ENCODE assay signal across 1 cellular context in the genomic region with DNA sequence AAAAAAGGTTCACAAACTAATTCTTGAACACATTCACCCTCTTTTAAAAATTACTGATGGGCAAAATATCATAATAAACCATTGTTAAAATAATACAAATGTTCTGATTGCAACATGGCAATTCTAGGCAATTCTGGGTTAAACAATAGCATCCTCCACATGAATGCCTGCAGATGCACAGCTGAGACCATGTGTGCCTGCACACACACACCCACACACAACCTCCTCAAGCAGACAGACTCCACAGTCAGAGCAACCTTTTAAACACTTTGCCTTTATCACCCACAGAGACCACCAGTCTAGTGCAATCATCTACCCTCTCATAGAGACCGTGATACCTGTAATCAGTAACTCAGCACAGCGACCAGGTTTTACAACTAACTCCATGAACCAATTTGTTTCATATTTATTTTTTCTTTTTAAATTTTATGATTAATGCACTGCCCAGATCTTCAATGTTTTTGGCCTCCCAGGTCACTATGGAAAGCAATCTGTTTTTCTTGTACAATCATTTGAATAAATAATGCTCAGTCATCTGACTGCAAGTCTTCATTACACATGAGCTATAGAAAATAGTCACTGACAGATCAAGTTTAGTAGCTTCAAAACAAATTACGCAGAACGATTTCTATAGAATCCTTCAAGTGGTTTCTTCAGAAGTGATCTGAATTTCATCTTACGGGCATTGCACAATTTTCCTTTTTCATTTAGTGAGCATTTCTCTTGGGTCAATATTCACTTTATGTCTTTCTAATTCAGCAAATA.
TF ChIP-seq lines count a peak whose summit lies in the region.

No MANE protein-coding gene starts in this region.

TF ChIP-seq in IMR-90, 13 proteins besides CTCF, POLR2A, EP300 and RAD21:
- peak; percentile 63 for TF ChIP-seq CEBPB (IDR thresholded peaks at IDR 0.05; ENCODE audit: low read depth, low read length)
- TF ChIP-seq, protein P1, sequence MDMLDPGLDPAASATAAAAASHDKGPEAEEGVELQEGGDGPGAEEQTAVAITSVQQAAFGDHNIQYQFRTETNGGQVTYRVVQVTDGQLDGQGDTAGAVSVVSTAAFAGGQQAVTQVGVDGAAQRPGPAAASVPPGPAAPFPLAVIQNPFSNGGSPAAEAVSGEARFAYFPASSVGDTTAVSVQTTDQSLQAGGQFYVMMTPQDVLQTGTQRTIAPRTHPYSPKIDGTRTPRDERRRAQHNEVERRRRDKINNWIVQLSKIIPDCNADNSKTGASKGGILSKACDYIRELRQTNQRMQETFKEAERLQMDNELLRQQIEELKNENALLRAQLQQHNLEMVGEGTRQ (IDR thresholded peaks at IDR 0.05; ENCODE audit: low read depth, low read length) = no peak
- TF ChIP-seq RFX5 (IDR thresholded peaks at IDR 0.05; ENCODE audit: low read depth, low read length) = no peak
- TF ChIP-seq RCOR1 (IDR thresholded peaks at IDR 0.05; ENCODE audit: insufficient replicate concordance, low read length) = no peak
- TF ChIP-seq, protein P2, sequence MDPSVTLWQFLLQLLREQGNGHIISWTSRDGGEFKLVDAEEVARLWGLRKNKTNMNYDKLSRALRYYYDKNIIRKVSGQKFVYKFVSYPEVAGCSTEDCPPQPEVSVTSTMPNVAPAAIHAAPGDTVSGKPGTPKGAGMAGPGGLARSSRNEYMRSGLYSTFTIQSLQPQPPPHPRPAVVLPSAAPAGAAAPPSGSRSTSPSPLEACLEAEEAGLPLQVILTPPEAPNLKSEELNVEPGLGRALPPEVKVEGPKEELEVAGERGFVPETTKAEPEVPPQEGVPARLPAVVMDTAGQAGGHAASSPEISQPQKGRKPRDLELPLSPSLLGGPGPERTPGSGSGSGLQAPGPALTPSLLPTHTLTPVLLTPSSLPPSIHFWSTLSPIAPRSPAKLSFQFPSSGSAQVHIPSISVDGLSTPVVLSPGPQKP (IDR thresholded peaks at IDR 0.05; ENCODE audit: borderline replicate concordance, low read depth, low read length) = no peak
- TF ChIP-seq CHD1 (IDR thresholded peaks at IDR 0.05; ENCODE audit: low read depth, low read length) = no peak
- TF ChIP-seq BHLHE40 (IDR thresholded peaks at IDR 0.05; ENCODE audit: low read depth, low read length) = no peak
